Comparison of ENCODE assay signal across 22 cellular contexts in the genomic region with DNA sequence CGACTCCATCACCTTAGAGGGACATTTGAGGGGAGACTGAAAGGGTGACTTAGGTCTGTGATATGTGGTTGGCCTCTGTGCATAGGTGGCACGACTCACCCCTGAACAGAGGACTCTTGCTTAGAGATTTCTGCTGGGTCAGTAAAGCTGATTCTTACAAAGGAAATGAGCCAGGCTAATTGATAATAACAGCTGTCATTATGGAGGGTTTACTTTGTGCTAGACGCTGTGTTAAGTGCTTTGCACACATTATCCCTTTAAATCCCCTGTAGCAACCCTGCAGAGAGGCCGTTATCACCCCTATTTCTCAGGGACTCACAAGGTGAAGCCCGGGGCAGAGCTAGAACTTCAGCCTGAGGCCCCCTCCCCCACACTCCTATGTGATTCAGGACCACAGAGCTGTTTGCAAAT.
A peak's percentile ranks its signal among the peaks of the same experiment; 100 is the strongest.
DNase-seq lines count a peak whose midpoint lies in the region; ATAC-seq, FAIRE-seq and TF ChIP-seq lines count a peak whose summit lies in the region.
"Had no signal": no experiment of that assay in that cellular context is flagged by ENCODE, and none has a peak within 500 bp of the region (broad histone marks: within the 10 kb centered on the region; RNA-seq: fewer than 3 reads in every experiment).

No MANE protein-coding gene starts in this region.

- H3F3A ChIP-seq in GM23338 (replicated peaks; ENCODE audit: low read depth): no peaks in the 10 kb centered on the region

- no peak overlapping the region for H3K4me3 Mint-ChIP-seq in GM23338
- H3K4me3 Mint-ChIP-seq: activated CD8-positive, alpha-beta T cell treated with anti-CD3 and anti-CD28 coated beads, Interleukin-2, amount 10 ng/mL, durations not matched to agents 7 days and 5 days; activated T-cell treated with anti-CD3 and anti-CD28 coated beads, Interleukin-2, amount 50 U/mL, for 72 hours; immature natural killer cell had no signal

- FAIRE-seq in bronchial epithelial cell (lab: Jason Lieb, UNC): peak; percentile 32
- FAIRE-seq: H54 had no signal

- DNase-seq in GM23338 (ENCODE audit: low spot score): peak; percentile 48
- peak; percentile 7 for DNase-seq in NCI-H146 treated with DMSO at 0.1 percent for 48 hours (lab: John Stamatoyannopoulos, UW; ENCODE audit: unreplicated experiment)
- DNase-seq in bronchial epithelial cell (ENCODE audit: low read depth): no peak
- peak; percentile 39 for DNase-seq in retina
- no peak for DNase-seq in activated T-cell treated with anti-CD3 and anti-CD28 coated beads, Interleukin-2, amount 50 U/mL, for 1 hour
- no peak for DNase-seq in activated CD4-positive, CD25-positive, alpha-beta regulatory T cell (lab: John Stamatoyannopoulos, UW)
- DNase-seq: activated CD8-positive, alpha-beta T cell treated with anti-CD3 and anti-CD28 coated beads, Interleukin-2, amount 10 ng/mL, durations not matched to agents 7 days and 5 days; activated T-cell treated with anti-CD3 and anti-CD28 coated beads, Interleukin-2, amount 50 U/mL, for 72 hours; AML-193; head of caudate nucleus; immature natural killer cell; NCI-H187 treated with DMSO at 0.1 percent for 48 hours; NCI-H446 treated with DMSO at 0.1 percent for 48 hours; nucleus accumbens; PC-9; T-helper 2 cell; testis had no signal

- H3K4me3 ChIP-seq in GM23338 (no peak overlapping the region), bronchial epithelial cell (ENCODE audit: low read depth, low read length) (no peak overlapping the region)
- H3K4me3 ChIP-seq: PC-9, right atrium auricular region, SJSA1, testis had no signal

- H3K27me3 ChIP-seq in GM23338 (ENCODE audit: insufficient read depth) (no peaks in the 10 kb centered on the region), bronchial epithelial cell (ENCODE audit: control insufficient read depth, insufficient read depth, low read length) (peaks cover under 1% of the 10 kb centered on the region)
- H3K27me3 ChIP-seq: right atrium auricular region, SJSA1, testis had no signal

- H3K27ac Mint-ChIP-seq in GM23338: no peak overlapping the region
- H3K27ac Mint-ChIP-seq: activated CD8-positive, alpha-beta T cell treated with anti-CD3 and anti-CD28 coated beads, Interleukin-2, amount 10 ng/mL, durations not matched to agents 7 days and 5 days; activated naive CD4-positive, alpha-beta T cell treated with anti-CD3 and anti-CD28 coated beads, Interleukin-2, amount 50 U/mL, for 72 hours; activated T-cell treated with anti-CD3 and anti-CD28 coated beads, Interleukin-2, amount 50 U/mL, for 72 hours; immature natural killer cell had no signal

- peaks cover 2% of the 10 kb centered on the region for H3K27me3 Mint-ChIP-seq in GM23338 (ENCODE audit: insufficient read depth, low read depth, poor library complexity)

- H3K9me3 Mint-ChIP-seq in GM23338: no peaks in the 10 kb centered on the region
- H3K9me3 Mint-ChIP-seq: activated naive CD4-positive, alpha-beta T cell treated with anti-CD3 and anti-CD28 coated beads, Interleukin-2, amount 50 U/mL, for 72 hours; activated T-cell treated with anti-CD3 and anti-CD28 coated beads, Interleukin-2, amount 50 U/mL, for 72 hours; immature natural killer cell had no signal

- H2AFZ ChIP-seq in GM23338: peak overlapping the region; percentile 70; the same call in 1 of the 2 replicates
- H2AFZ ChIP-seq: PC-9 had no signal

- ATAC-seq in GM23338: peak; percentile 84
- no peak for ATAC-seq in GM18511 (IDR thresholded peaks at IDR 0.05; ENCODE audit: unreplicated experiment)
- ATAC-seq: activated CD8-positive, alpha-beta T cell treated with anti-CD3 and anti-CD28 coated beads, Interleukin-2, amount 10 ng/mL, durations not matched to agents 7 days and 5 days; activated naive CD4-positive, alpha-beta T cell treated with anti-CD3 and anti-CD28 coated beads, Interleukin-2, amount 50 U/mL, for 72 hours; activated T-cell treated with anti-CD3 and anti-CD28 coated beads, Interleukin-2, amount 50 U/mL, for 72 hours had no signal

- H3K4me2 ChIP-seq in GM23338: peak overlapping the region; percentile 63
- H3K4me2 ChIP-seq: PC-9 had no signal

- no peaks in the 10 kb centered on the region for H3K9me2 ChIP-seq in GM23338 (ENCODE audit: insufficient read depth)

- no peak for TF ChIP-seq CTCF in GM23338 (conservative IDR thresholded peaks at IDR 0.05; ENCODE audit: low read depth in 2 of 2)
- TF ChIP-seq CTCF in bronchial epithelial cell (IDR thresholded peaks at IDR 0.05; ENCODE audit: insufficient read depth, low read length, severe bottlenecking): no peak

- no peaks in the 10 kb centered on the region for H4K20me1 ChIP-seq in GM23338 (replicated peaks; ENCODE audit: insufficient read depth)

- no peak overlapping the region for H3K27ac ChIP-seq in GM23338 (ENCODE audit: low read depth)
- H3K27ac ChIP-seq: PC-9, right atrium auricular region, SJSA1, testis had no signal

- no peaks in the 10 kb centered on the region for H3K36me3 ChIP-seq in GM23338 (ENCODE audit: insufficient read depth)
- no peaks in the 10 kb centered on the region for H3K36me3 ChIP-seq in bronchial epithelial cell (ENCODE audit: control insufficient read depth, insufficient read depth, low read length)
- H3K36me3 ChIP-seq: right atrium auricular region, SJSA1 had no signal

- no peaks in the 10 kb centered on the region for H3K36me3 Mint-ChIP-seq in GM23338 (ENCODE audit: low read depth)
- H3K36me3 Mint-ChIP-seq: activated naive CD4-positive, alpha-beta T cell treated with anti-CD3 and anti-CD28 coated beads, Interleukin-2, amount 50 U/mL, for 72 hours; immature natural killer cell had no signal

- H3K79me2 ChIP-seq in GM23338 (replicated peaks; ENCODE audit: insufficient read depth): no peaks in the 10 kb centered on the region

- H3K4me1 Mint-ChIP-seq in GM23338: peaks cover 35% of the 10 kb centered on the region
- H3K4me1 Mint-ChIP-seq: immature natural killer cell had no signal

- peaks cover 23% of the 10 kb centered on the region for H3K4me1 ChIP-seq in GM23338 (ENCODE audit: insufficient read depth)
- H3K4me1 ChIP-seq: right atrium auricular region, SJSA1, testis had no signal

TF ChIP-seq in GM23338, 12 proteins besides CTCF, POLR2A, EP300 and RAD21 (continues in another document):
- TF ChIP-seq ZNF114 (CRISPR knock-in tag; IDR thresholded peaks at IDR 0.05) (no peak), POLR2AphosphoS5 (IDR thresholded peaks at IDR 0.05; ENCODE audit: low read depth) (no peak), ZNF331 (CRISPR knock-in tag; IDR thresholded peaks at IDR 0.05; ENCODE audit: low read depth) (no peak), JUNB (IDR thresholded peaks at IDR 0.05; ENCODE audit: unreplicated experiment) (no peak), CREB1 (CRISPR knock-in tag; IDR thresholded peaks at IDR 0.05; ENCODE audit: low read depth) (no peak), EZH2phosphoT487 (IDR thresholded peaks at IDR 0.05; ENCODE audit: unreplicated experiment) (no peak), STAT1 (IDR thresholded peaks at IDR 0.05; ENCODE audit: unreplicated experiment) (no peak), EZH2 (IDR thresholded peaks at IDR 0.05; ENCODE audit: low read depth, unreplicated experiment) (no peak)
- TF ChIP-seq, protein P1, sequence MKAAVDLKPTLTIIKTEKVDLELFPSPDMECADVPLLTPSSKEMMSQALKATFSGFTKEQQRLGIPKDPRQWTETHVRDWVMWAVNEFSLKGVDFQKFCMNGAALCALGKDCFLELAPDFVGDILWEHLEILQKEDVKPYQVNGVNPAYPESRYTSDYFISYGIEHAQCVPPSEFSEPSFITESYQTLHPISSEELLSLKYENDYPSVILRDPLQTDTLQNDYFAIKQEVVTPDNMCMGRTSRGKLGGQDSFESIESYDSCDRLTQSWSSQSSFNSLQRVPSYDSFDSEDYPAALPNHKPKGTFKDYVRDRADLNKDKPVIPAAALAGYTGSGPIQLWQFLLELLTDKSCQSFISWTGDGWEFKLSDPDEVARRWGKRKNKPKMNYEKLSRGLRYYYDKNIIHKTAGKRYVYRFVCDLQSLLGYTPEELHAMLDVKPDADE (IDR thresholded peaks at IDR 0.05): no peak

Comparison
In these comparisons a context has a peak if more than half of its experiments do, and no peak if none do; other contexts are left out.
1. DNase-seq: peak in GM23338 (single experiment), NCI-H146 treated with DMSO at 0.1 percent for 48 hours (single experiment) and retina (single experiment); none in bronchial epithelial cell (single experiment), activated T-cell treated with anti-CD3 and anti-CD28 coated beads, Interleukin-2, amount 50 U/mL, for 1 hour (single experiment) and activated CD4-positive, CD25-positive, alpha-beta regulatory T cell (0 of 4).